11 cellular contexts compared by ENCODE assay signal in the genomic region with DNA sequence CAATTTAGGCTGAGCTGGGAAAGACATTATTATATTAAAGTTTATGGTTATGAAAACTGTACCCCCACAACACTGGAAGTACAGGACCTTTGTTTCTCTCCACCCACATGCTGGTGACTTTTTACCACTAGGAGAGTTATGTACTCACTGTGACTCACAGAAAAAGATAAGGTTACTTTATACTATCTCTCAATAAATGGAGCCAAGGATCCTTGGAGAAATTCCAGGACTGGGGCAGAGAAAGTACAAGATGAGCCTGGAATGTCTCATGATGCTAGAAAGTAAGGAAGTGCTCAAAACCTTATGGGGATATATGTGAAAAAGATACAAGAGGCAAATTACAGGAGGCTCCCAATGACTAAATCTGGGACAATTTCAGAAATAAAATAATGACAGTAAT.
A peak's percentile ranks its signal among the peaks of the same experiment; 100 is the strongest.
DNase-seq lines count a peak whose midpoint lies in the region; ATAC-seq and TF ChIP-seq lines count a peak whose summit lies in the region.
"Had no signal": no experiment of that assay in that cellular context is flagged by ENCODE, and none has a peak within 500 bp of the region (broad histone marks: within the 10 kb centered on the region; RNA-seq: fewer than 3 reads in every experiment).

No MANE protein-coding gene starts in this region.

- ATAC-seq in HG02970 (IDR thresholded peaks at IDR 0.05; ENCODE audit: low FRiP score, unreplicated experiment) (no peak), GM18517 (IDR thresholded peaks at IDR 0.05; ENCODE audit: unreplicated experiment) (no peak)
- ATAC-seq: pancreas had no signal

- DNase-seq in AG10803 (ENCODE audit: low read depth) = peak; percentile 43
- DNase-seq in dedifferentiated amniotic fluid mesenchymal stem cell (ENCODE audit: extremely low spot score) = no peak
- DNase-seq in NCI-H2107 (lab: John Stamatoyannopoulos, UW) = no peak
- DNase-seq: activated naive CD4-positive, alpha-beta T cell treated with Interleukin-2 at 50 U/mL for 16 hours; pancreas; T-helper 9 cell had no signal

- H3K4me1 Mint-ChIP-seq in IgD-negative memory B cell (peaks cover 44 to 76% (median 57%) of the 10 kb centered on the region in 3 donors), brain (peaks cover 72% of the 10 kb centered on the region)

- H3K9me3 Mint-ChIP-seq in IgD-negative memory B cell (peaks cover 0 to 2% (median 0%) of the 10 kb centered on the region in 3 donors), brain (no peaks in the 10 kb centered on the region)

- no peaks in the 10 kb centered on the region for H3K36me3 ChIP-seq in muscle layer of colon (ENCODE audit: insufficient read depth, low read length)
- H3K36me3 ChIP-seq: pancreas had no signal

- TF ChIP-seq CTCF in AG10803 (conservative IDR thresholded peaks at IDR 0.05; ENCODE audit: low read length) (no peak), brain (conservative IDR thresholded peaks at IDR 0.05) (no peak)

- no peaks in the 10 kb centered on the region for H3K27me3 Mint-ChIP-seq in IgD-negative memory B cell
- H3K27me3 Mint-ChIP-seq in brain = no peaks in the 10 kb centered on the region

- no peaks in the 10 kb centered on the region for H3K27me3 ChIP-seq in muscle layer of colon (ENCODE audit: control insufficient read depth in 1 of 2, insufficient read depth in 2 of 2, low read length in 2 of 2)
- H3K27me3 ChIP-seq: pancreas had no signal

- H3K36me3 Mint-ChIP-seq in IgD-negative memory B cell = no peaks in the 10 kb centered on the region
- H3K36me3 Mint-ChIP-seq in brain = no peaks in the 10 kb centered on the region

- H3K4me3 ChIP-seq in AG10803 (ENCODE audit: low read length) = no peak overlapping the region
- no peak overlapping the region for H3K4me3 ChIP-seq in muscle layer of colon (ENCODE audit: low read depth in 1 of 2, low read length in 2 of 2)
- H3K4me3 ChIP-seq: pancreas had no signal

- H3K4me1 ChIP-seq in muscle layer of colon (ENCODE audit: insufficient read depth, low read length) = peaks cover 67% of the 10 kb centered on the region

- H3K27ac ChIP-seq in muscle layer of colon (ENCODE audit: low read depth, low read length) = peak overlapping the region; percentile 62
- H3K27ac ChIP-seq: pancreas had no signal

- H3K4me3 Mint-ChIP-seq in IgD-negative memory B cell = peak overlapping the region in 3 of 4 donors; percentile 7 to 34 (median 30)
- peak overlapping the region in 2 of 5 experiments; percentile 4 to 38 for H3K4me3 Mint-ChIP-seq in brain

- no peaks in the 10 kb centered on the region for H3K9me3 ChIP-seq in muscle layer of colon (ENCODE audit: low read length)
- H3K9me3 ChIP-seq: pancreas had no signal

- H3K9ac ChIP-seq in muscle layer of colon (ENCODE audit: low read length) = no peak overlapping the region

- H3K27ac Mint-ChIP-seq in IgD-negative memory B cell (peak overlapping the region; percentile 53 to 95 (median 70)), brain (peak overlapping the region; percentile 17 to 99 (median 69))
